In the genomic region with DNA sequence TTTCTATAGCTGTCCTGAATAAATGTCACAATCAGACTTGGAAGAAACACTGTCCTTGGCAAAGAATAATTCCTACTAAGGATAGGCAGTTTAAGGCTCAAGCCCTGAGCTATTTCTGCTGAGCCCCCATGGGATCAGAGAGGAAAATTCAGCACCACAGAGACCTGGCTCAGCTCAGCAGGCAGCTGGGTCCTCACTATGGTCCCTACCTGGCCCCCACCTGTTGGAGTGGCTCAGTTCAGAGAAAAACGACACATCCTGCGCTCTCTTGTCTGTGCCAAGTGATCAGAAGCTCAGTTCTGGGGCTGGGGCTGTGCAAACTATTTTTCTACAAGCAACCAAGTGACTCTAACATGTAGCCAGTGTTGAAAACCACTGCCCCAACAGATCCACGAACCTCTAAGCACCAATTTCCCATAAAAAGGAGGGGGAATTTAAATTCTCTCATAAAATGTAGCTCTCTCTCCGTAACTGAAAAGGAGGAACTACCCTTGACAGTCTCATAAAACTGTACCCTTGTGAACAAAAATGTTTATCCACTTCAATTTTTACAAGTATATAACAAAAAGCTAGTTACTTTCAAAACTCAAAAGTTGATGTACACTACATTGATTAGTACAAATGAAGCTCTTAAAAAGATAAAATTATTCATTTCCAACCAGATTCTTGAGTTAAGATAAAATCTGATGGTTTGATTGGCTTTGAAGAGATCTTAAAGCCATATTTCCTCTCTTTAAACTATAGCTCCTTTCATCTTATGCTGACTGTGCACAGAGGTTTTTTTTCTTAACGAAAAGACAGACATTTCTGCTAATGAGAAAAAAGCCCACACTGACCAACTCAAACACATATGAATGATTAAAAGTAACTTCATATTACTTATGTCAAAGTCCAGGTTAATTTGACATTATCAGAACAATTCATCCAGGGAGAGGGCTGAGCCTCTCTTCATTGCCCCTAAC, we compare ENCODE assay signal across 21 cellular contexts. TPM values are rescaled to one million over a fixed set of nuclear protein-coding genes. Genes with fewer than 3 reads are reported as not detected.
DNase-seq lines count a peak whose midpoint lies in the region; ATAC-seq and TF ChIP-seq lines count a peak whose summit lies in the region.
"Had no signal": no experiment of that assay in that cellular context is flagged by ENCODE, and none has a peak within 500 bp of the region (broad histone marks: within the 10 kb centered on the region; RNA-seq: fewer than 3 reads in every experiment).

No MANE protein-coding gene starts in this region.

- ATAC-seq in WTC11 (peak; percentile 24; the same call in 1 of the 2 replicates), GM21526 (IDR thresholded peaks at IDR 0.05; ENCODE audit: low FRiP score, unreplicated experiment) (no peak), GM21390 (IDR thresholded peaks at IDR 0.05; ENCODE audit: unreplicated experiment) (no peak)
- ATAC-seq: esophagus mucosa, gastroesophageal sphincter had no signal

- CTCF ChIA-PET in WTC11 (lab: Charles Lee) = interaction anchor here (0.6 to 1.0 kb wide), 2 partner anchors 9 to 183 kb away, joined by 3 to 4 read pairs; no protein-coding TSS in a partner anchor

- POLR2A ChIA-PET in WTC11 (lab: Charles Lee) = no interaction called here

- no peak overlapping the region for H3K4me3 ChIP-seq in cardiac muscle cell
- H3K4me3 ChIP-seq: gastroesophageal sphincter had no signal

- H3K27ac Mint-ChIP-seq in WTC11 (peak overlapping the region; percentile 24; the same call in 1 of the 2 replicates), immature natural killer cell (peak overlapping the region in 5 of 6 donors; percentile 2 to 80 (median 34)), type B pancreatic cell (peak overlapping the region; percentile 23)
- H3K27ac Mint-ChIP-seq: activated T-helper 2 cell treated with anti-CD3 and anti-CD28 coated beads, Interferon-gamma antibody, Interleukin-2, Interleukin-4, amounts not matched to agents 10 μg/mL and 5 μg/mL and 100 μg/mL, durations not matched to agents 14 hours and 24 hours and 36 hours had no signal

- H3K36me3 ChIP-seq in cardiac muscle cell = no peaks in the 10 kb centered on the region
- H3K36me3 ChIP-seq: BE2C, gastroesophageal sphincter had no signal

- H3K4me3 Mint-ChIP-seq in WTC11 = no peak overlapping the region
- peak overlapping the region in 1 of 5 donors; percentile 21 for H3K4me3 Mint-ChIP-seq in immature natural killer cell
- no peak overlapping the region for H3K4me3 Mint-ChIP-seq in type B pancreatic cell

- no peak for TF ChIP-seq CTCF in cardiac muscle cell (IDR thresholded peaks at IDR 0.05; ENCODE audit: low read depth, low read length)
- TF ChIP-seq CTCF in WTC11 (IDR thresholded peaks at IDR 0.05) = no peak
- TF ChIP-seq CTCF in type B pancreatic cell (conservative IDR thresholded peaks at IDR 0.05) = no peak

- H3K4me1 Mint-ChIP-seq in WTC11 (peaks cover 66% of the 10 kb centered on the region), immature natural killer cell (peaks cover 56 to 59% of the 10 kb centered on the region in 2 donors), type B pancreatic cell (ENCODE audit: unreplicated experiment) (peaks cover 51% of the 10 kb centered on the region)

- no peaks in the 10 kb centered on the region for H3K9me3 ChIP-seq in cardiac muscle cell (ENCODE audit: low read depth)
- H3K9me3 ChIP-seq: BE2C, gastroesophageal sphincter had no signal

- intact Hi-C loops in cardiac septum (cut with DNase I) = no loop called here

- H3K9me3 Mint-ChIP-seq in WTC11 (no peaks in the 10 kb centered on the region), immature natural killer cell (no peaks in the 10 kb centered on the region), type B pancreatic cell (peaks cover 7% of the 10 kb centered on the region)
- H3K9me3 Mint-ChIP-seq: activated T-helper 2 cell treated with anti-CD3 and anti-CD28 coated beads, Interferon-gamma antibody, Interleukin-2, Interleukin-4, amounts not matched to agents 10 μg/mL and 5 μg/mL and 100 μg/mL, durations not matched to agents 14 hours and 24 hours and 36 hours had no signal

- H3K27ac ChIP-seq in cardiac muscle cell = peak overlapping the region; percentile 89

- H3K4me1 ChIP-seq in cardiac muscle cell (ENCODE audit: low read depth) = peaks cover 49% of the 10 kb centered on the region
- H3K4me1 ChIP-seq: BE2C had no signal

- H3K36me3 Mint-ChIP-seq in WTC11 (no peaks in the 10 kb centered on the region), immature natural killer cell (peaks cover 0 to 12% (median 4%) of the 10 kb centered on the region in 3 donors), type B pancreatic cell (peaks cover 14% of the 10 kb centered on the region)

- H3K27me3 Mint-ChIP-seq in WTC11 (ENCODE audit: low read depth) (no peaks in the 10 kb centered on the region; the same call in 1 of the 2 replicates), immature natural killer cell (ENCODE audit: low read depth in 3 of 3) (peaks cover 0 to 2% (median 1%) of the 10 kb centered on the region in 3 donors), type B pancreatic cell (no peaks in the 10 kb centered on the region)

- H3K27me3 ChIP-seq in cardiac muscle cell = no peaks in the 10 kb centered on the region
- H3K27me3 ChIP-seq: BE2C, gastroesophageal sphincter had no signal

- DNase-seq in cardiac muscle cell (ENCODE audit: low read depth in 1 of 2, low spot score in 1 of 2) (no peak), cardiac septum (ENCODE audit: low spot score) (no peak), WTC11 (ENCODE audit: low spot score) (no peak), immature natural killer cell (no peak), type B pancreatic cell (ENCODE audit: extremely low spot score, unreplicated experiment) (no peak), epidermal melanocyte (ENCODE audit: insufficient read length, low spot score) (no peak)
- DNase-seq: activated CD4-positive, alpha-beta T cell treated with anti-CD3 and anti-CD28 coated beads, Interleukin-2, amount 50 U/mL, for 1 hour; activated CD8-positive, alpha-beta memory T cell treated with anti-CD3 and anti-CD28 coated beads, Interleukin-2, amount 50 U/mL, for 4 hours; BE2C; effector CD8-positive, alpha-beta T cell; EL; NCI-H1436; NCI-H69; SIG-M5; stimulated activated CD4-positive, alpha-beta T cell treated with anti-CD3 and anti-CD28 coated beads, Interleukin-12 subunit alpha, Interleukin-12 subunit beta, amount 100 ng/mL, for 4 hours; T-helper 1 cell had no signal

TF ChIP-seq in WTC11, 78 proteins besides CTCF, POLR2A, EP300 and RAD21 (continues in another document):
- TF ChIP-seq, protein P1, sequence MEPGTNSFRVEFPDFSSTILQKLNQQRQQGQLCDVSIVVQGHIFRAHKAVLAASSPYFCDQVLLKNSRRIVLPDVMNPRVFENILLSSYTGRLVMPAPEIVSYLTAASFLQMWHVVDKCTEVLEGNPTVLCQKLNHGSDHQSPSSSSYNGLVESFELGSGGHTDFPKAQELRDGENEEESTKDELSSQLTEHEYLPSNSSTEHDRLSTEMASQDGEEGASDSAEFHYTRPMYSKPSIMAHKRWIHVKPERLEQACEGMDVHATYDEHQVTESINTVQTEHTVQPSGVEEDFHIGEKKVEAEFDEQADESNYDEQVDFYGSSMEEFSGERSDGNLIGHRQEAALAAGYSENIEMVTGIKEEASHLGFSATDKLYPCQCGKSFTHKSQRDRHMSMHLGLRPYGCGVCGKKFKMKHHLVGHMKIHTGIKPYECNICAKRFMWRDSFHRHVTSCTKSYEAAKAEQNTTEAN (CRISPR knock-in tag; IDR thresholded peaks at IDR 0.05) = no peak
- no peak for TF ChIP-seq NR3C1 (CRISPR knock-in tag; conservative IDR thresholded peaks at IDR 0.05; ENCODE audit: low read depth)
- no peak for TF ChIP-seq ZNF423 (CRISPR knock-in tag; IDR thresholded peaks at IDR 0.05)
- TF ChIP-seq HMGA2 (CRISPR knock-in tag; IDR thresholded peaks at IDR 0.05) = no peak
- TF ChIP-seq, protein P2, sequence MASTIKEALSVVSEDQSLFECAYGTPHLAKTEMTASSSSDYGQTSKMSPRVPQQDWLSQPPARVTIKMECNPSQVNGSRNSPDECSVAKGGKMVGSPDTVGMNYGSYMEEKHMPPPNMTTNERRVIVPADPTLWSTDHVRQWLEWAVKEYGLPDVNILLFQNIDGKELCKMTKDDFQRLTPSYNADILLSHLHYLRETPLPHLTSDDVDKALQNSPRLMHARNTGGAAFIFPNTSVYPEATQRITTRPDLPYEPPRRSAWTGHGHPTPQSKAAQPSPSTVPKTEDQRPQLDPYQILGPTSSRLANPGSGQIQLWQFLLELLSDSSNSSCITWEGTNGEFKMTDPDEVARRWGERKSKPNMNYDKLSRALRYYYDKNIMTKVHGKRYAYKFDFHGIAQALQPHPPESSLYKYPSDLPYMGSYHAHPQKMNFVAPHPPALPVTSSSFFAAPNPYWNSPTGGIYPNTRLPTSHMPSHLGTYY (CRISPR knock-in tag; IDR thresholded peaks at IDR 0.05) = no peak
- TF ChIP-seq, protein P3, sequence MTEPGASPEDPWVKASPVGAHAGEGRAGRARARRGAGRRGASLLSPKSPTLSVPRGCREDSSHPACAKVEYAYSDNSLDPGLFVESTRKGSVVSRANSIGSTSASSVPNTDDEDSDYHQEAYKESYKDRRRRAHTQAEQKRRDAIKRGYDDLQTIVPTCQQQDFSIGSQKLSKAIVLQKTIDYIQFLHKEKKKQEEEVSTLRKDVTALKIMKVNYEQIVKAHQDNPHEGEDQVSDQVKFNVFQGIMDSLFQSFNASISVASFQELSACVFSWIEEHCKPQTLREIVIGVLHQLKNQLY (CRISPR knock-in tag; IDR thresholded peaks at IDR 0.05) = no peak
- TF ChIP-seq OVOL2 (CRISPR knock-in tag; IDR thresholded peaks at IDR 0.05; ENCODE audit: borderline replicate concordance) = no peak
- no peak for TF ChIP-seq ZBTB21 (CRISPR knock-in tag; IDR thresholded peaks at IDR 0.05; ENCODE audit: borderline replicate concordance)
- TF ChIP-seq, protein P4, sequence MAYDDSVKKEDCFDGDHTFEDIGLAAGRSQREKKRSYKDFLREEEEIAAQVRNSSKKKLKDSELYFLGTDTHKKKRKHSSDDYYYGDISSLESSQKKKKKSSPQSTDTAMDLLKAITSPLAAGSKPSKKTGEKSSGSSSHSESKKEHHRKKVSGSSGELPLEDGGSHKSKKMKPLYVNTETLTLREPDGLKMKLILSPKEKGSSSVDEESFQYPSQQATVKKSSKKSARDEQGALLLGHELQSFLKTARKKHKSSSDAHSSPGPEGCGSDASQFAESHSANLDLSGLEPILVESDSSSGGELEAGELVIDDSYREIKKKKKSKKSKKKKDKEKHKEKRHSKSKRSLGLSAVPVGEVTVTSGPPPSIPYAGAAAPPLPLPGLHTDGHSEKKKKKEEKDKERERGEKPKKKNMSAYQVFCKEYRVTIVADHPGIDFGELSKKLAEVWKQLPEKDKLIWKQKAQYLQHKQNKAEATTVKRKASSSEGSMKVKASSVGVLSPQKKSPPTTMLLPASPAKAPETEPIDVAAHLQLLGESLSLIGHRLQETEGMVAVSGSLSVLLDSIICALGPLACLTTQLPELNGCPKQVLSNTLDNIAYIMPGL (CRISPR knock-in tag; IDR thresholded peaks at IDR 0.05) = no peak
- TF ChIP-seq GRHL2 (CRISPR knock-in tag; IDR thresholded peaks at IDR 0.05; ENCODE audit: insufficient replicate concordance, severe bottlenecking) = no peak

RNA-seq across cellular contexts. Expression of a gene that starts 52.0 kb away (rescaled TPM):
- total RNA-seq in cardiac muscle cell (55.8 and 96.9 TPM in 2 replicates), cardiac septum (145 TPM), WTC11 (2021) (27.8 to 32.7 TPM (median 27.8 TPM) in 3 replicates), type B pancreatic cell (ENCODE audit: low replicate concordance) (36.9 and 40.1 TPM in 2 replicates)
- polyA plus RNA-seq in cardiac muscle cell (39.1 and 65.2 TPM in 2 replicates), immature natural killer cell (1 to 10 TPM in 1 of 3 donors, under 1 TPM in 2; 0.50 to 1.1 (median 0.92) TPM)
- total RNA-seq: activated T-helper 2 cell treated with anti-CD3 and anti-CD28 coated beads, Interferon-gamma antibody, Interleukin-2, Interleukin-4, amounts not matched to agents 10 μg/mL and 5 μg/mL and 100 μg/mL, durations not matched to agents 14 hours and 24 hours and 36 hours had no signal
